Comparison of ENCODE assay signal across 15 cellular contexts in the genomic region with DNA sequence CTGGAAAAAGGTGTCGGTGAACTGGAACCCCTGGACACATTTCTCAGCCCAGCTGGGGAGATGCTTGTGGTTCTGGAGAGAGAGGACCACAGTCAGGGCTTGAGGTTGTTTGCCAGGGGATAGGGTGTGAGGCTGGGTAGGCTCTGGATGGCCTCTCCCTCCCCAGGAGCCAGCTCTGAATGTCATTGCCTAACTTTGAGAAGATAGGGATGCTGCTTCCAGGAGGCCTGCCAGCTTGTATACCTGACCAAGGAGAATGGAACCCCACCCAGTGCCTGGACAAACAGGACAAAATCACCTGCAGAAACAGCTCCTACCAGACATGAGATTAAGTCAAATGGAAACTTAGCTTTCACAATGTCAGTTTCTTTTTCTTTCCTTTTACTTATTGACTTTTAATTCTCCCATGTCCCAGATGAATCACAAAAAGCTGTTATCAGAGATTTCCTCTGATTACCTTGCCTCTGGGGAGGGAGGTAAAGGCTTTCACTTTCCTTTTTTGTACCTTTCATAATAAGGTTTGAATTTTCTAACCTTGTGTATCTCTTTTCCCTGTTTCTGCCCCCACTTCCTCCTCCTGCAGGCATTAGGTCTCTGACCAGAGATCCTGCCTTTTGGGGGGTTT. TPM values are rescaled to one million over a fixed set of nuclear protein-coding genes. Genes with fewer than 3 reads are reported as not detected.
DNase-seq lines count a peak whose midpoint lies in the region; ATAC-seq, FAIRE-seq and TF ChIP-seq lines count a peak whose summit lies in the region.
"Had no signal": no experiment of that assay in that cellular context is flagged by ENCODE, and none has a peak within 500 bp of the region (broad histone marks: within the 10 kb centered on the region; RNA-seq: fewer than 3 reads in every experiment).

No MANE protein-coding gene starts in this region.

- intact Hi-C loops in activated CD4-positive, alpha-beta T cell treated with anti-CD3 and anti-CD28 coated beads, Interleukin-2, amount 10 ng/mL, durations not matched to agents 24 days and 14 days (cut with micrococcal nuclease), result loop anchor here (1.0 kb wide), 1 partner anchor 25 kb away; no protein-coding TSS in a partner anchor

- H3K27me3 ChIP-seq in Loucy (ENCODE audit: insufficient read depth, low read length, poor library complexity, severe bottlenecking) (no peaks in the 10 kb centered on the region), bronchial epithelial cell (ENCODE audit: control insufficient read depth, insufficient read depth, low read length) (peaks cover 2% of the 10 kb centered on the region)

- no peaks in the 10 kb centered on the region for H3K4me1 ChIP-seq in Loucy (ENCODE audit: insufficient read depth, low read length, poor library complexity, severe bottlenecking)

- peak overlapping the region; percentile 76; the same call in 1 of the 2 replicates for H2AFZ ChIP-seq in Loucy (ENCODE audit: low read length)

- no peak for FAIRE-seq in bronchial epithelial cell (lab: Jason Lieb, UNC)
- FAIRE-seq: frontal cortex, kidney had no signal

- H3K27me3 Mint-ChIP-seq in activated CD4-positive, alpha-beta T cell treated with anti-CD3 and anti-CD28 coated beads, Interleukin-2, amount 10 ng/mL, durations not matched to agents 24 days and 14 days, result peaks cover 2% of the 10 kb centered on the region

- H3K4me3 ChIP-seq in Loucy (ENCODE audit: low read length, poor library complexity, severe bottlenecking) (no peak overlapping the region), bronchial epithelial cell (ENCODE audit: low read depth, low read length) (no peak overlapping the region)

- no peaks in the 10 kb centered on the region for H3K9me3 ChIP-seq in Loucy (ENCODE audit: insufficient read depth, low read depth, low read length)
- H3K9me3 ChIP-seq: neutrophil had no signal

- peak overlapping the region; percentile 27 for H3K27ac Mint-ChIP-seq in activated CD4-positive, alpha-beta T cell treated with anti-CD3 and anti-CD28 coated beads, Interleukin-2, amount 10 ng/mL, durations not matched to agents 24 days and 14 days

- no peaks in the 10 kb centered on the region for H3F3A ChIP-seq in Loucy (ENCODE audit: low read depth)

- no peaks in the 10 kb centered on the region for H3K9me3 Mint-ChIP-seq in activated CD4-positive, alpha-beta T cell treated with anti-CD3 and anti-CD28 coated beads, Interleukin-2, amount 10 ng/mL, durations not matched to agents 24 days and 14 days

- H3K79me2 ChIP-seq in Loucy (ENCODE audit: insufficient read depth, low read length), result no peaks in the 10 kb centered on the region

- H3K4me3 Mint-ChIP-seq in activated CD4-positive, alpha-beta T cell treated with anti-CD3 and anti-CD28 coated beads, Interleukin-2, amount 10 ng/mL, durations not matched to agents 24 days and 14 days, result no peak overlapping the region

- no peaks in the 10 kb centered on the region for H4K20me1 ChIP-seq in Loucy (ENCODE audit: insufficient read depth, low read length, poor library complexity, severe bottlenecking)

- peaks cover 16% of the 10 kb centered on the region for H3K4me1 Mint-ChIP-seq in activated CD4-positive, alpha-beta T cell treated with anti-CD3 and anti-CD28 coated beads, Interleukin-2, amount 10 ng/mL, durations not matched to agents 24 days and 14 days

- H3K36me3 Mint-ChIP-seq in activated CD4-positive, alpha-beta T cell treated with anti-CD3 and anti-CD28 coated beads, Interleukin-2, amount 10 ng/mL, durations not matched to agents 24 days and 14 days (ENCODE audit: low read depth), result no peaks in the 10 kb centered on the region

- no peak overlapping the region for H3K9ac ChIP-seq in Loucy (ENCODE audit: low read depth, low read length, poor library complexity, severe bottlenecking)

- peak; percentile 63 for DNase-seq in activated CD4-positive, alpha-beta T cell treated with anti-CD3 and anti-CD28 coated beads, Interleukin-2, amount 10 ng/mL, durations not matched to agents 24 days and 14 days
- DNase-seq in activated CD4-positive, alpha-beta T cell treated with anti-CD3 and anti-CD28 coated beads for 48 hours, result no peak
- peak; percentile 23 for DNase-seq in bronchial epithelial cell (ENCODE audit: low read depth)
- peak; percentile 52 for DNase-seq in renal cortical epithelial cell (ENCODE audit: low read depth)
- no peak for DNase-seq in NCI-H2196 (lab: John Stamatoyannopoulos, UW; ENCODE audit: unreplicated experiment)
- DNase-seq: ACHN; EL; kidney; NCI-H1694 treated with DMSO at 0.1 percent for 48 hours; stimulated activated CD4-positive, alpha-beta T cell treated with anti-CD3 and anti-CD28 coated beads, Interleukin-1b, Interleukin-23, amount 100 ng/mL, for 48 hours had no signal

- H3K4me2 ChIP-seq in Loucy (ENCODE audit: low read depth, low read length, poor library complexity, severe bottlenecking), result no peak overlapping the region

- H3K36me3 ChIP-seq in Loucy (ENCODE audit: insufficient read depth, low read length) (no peaks in the 10 kb centered on the region), bronchial epithelial cell (ENCODE audit: control insufficient read depth, insufficient read depth, low read length) (no peaks in the 10 kb centered on the region)
- H3K36me3 ChIP-seq: neutrophil had no signal

- no peaks in the 10 kb centered on the region for H3K9me2 ChIP-seq in Loucy (replicated peaks; ENCODE audit: low read depth, low read length)

- no peak for ATAC-seq in GM21381 (IDR thresholded peaks at IDR 0.05; ENCODE audit: unreplicated experiment)
- no peak for ATAC-seq in HG03439 (IDR thresholded peaks at IDR 0.05; ENCODE audit: unreplicated experiment)

- no peak for TF ChIP-seq CTCF in Loucy (conservative IDR thresholded peaks at IDR 0.05; ENCODE audit: low read length)
- no peak for TF ChIP-seq CTCF in bronchial epithelial cell (IDR thresholded peaks at IDR 0.05; ENCODE audit: insufficient read depth, low read length, severe bottlenecking)

RNA-seq across cellular contexts. Expression of a gene that starts 29.8 kb away (rescaled TPM):
- not detected in 2 replicates for total RNA-seq in activated CD4-positive, alpha-beta T cell treated with anti-CD3 and anti-CD28 coated beads, Interleukin-2, amount 10 ng/mL, durations not matched to agents 24 days and 14 days
- total RNA-seq in bronchial epithelial cell (3.3 and 13.7 TPM in 2 replicates), renal cortical epithelial cell (20.6 and 66.5 TPM in 2 replicates)

RNA-seq across cellular contexts. Expression of a gene that starts 44.3 kb away (rescaled TPM):
- 14.1 and 14.6 TPM in 2 replicates for total RNA-seq in activated CD4-positive, alpha-beta T cell treated with anti-CD3 and anti-CD28 coated beads, Interleukin-2, amount 10 ng/mL, durations not matched to agents 24 days and 14 days
- total RNA-seq in bronchial epithelial cell (under 0.01 TPM in 1 of 2 replicates, not detected in the other), renal cortical epithelial cell (not detected in 2 replicates)
- total RNA-seq: frontal cortex had no signal

RNA-seq across cellular contexts. Expression of a gene that starts 58.0 kb away (rescaled TPM):
- not detected in 2 replicates for total RNA-seq in activated CD4-positive, alpha-beta T cell treated with anti-CD3 and anti-CD28 coated beads, Interleukin-2, amount 10 ng/mL, durations not matched to agents 24 days and 14 days
- total RNA-seq in bronchial epithelial cell (under 0.01 TPM in 1 of 2 replicates, not detected in the other), renal cortical epithelial cell (10.1 and 12.5 TPM in 2 replicates)

Comparison
In these comparisons a context has a peak if more than half of its experiments do, and no peak if none do; other contexts are left out.
1. DNase-seq: peak in activated CD4-positive, alpha-beta T cell treated with anti-CD3 and anti-CD28 coated beads, Interleukin-2, amount 10 ng/mL, durations not matched to agents 24 days and 14 days (single experiment), bronchial epithelial cell (single experiment) and renal cortical epithelial cell (single experiment); none in activated CD4-positive, alpha-beta T cell treated with anti-CD3 and anti-CD28 coated beads for 48 hours (single experiment) and NCI-H2196 (single experiment).
2. RNA of a gene that starts 44.3 kb away (total RNA-seq): 14.1 to 14.6 TPM in activated CD4-positive, alpha-beta T cell treated with anti-CD3 and anti-CD28 coated beads, Interleukin-2, amount 10 ng/mL, durations not matched to agents 24 days and 14 days; under 0.01 TPM in bronchial epithelial cell and not detected in renal cortical epithelial cell; every median in the first group is over 10 times any median in the second.
3. RNA of a gene that starts 58.0 kb away (total RNA-seq): 10.1 to 12.5 TPM in renal cortical epithelial cell; not detected in activated CD4-positive, alpha-beta T cell treated with anti-CD3 and anti-CD28 coated beads, Interleukin-2, amount 10 ng/mL, durations not matched to agents 24 days and 14 days and under 0.01 TPM in bronchial epithelial cell; every median in the first group is over 10 times any median in the second.